24 cellular contexts compared by ENCODE assay signal in genomic region chr11:104093426-104094280, GRCh38. TPM values are rescaled to one million over a fixed set of nuclear protein-coding genes. Genes with fewer than 3 reads are reported as not detected.
DNase-seq lines count a peak whose midpoint lies in the region; ATAC-seq and TF ChIP-seq lines count a peak whose summit lies in the region.
"Had no signal": no experiment of that assay in that cellular context is flagged by ENCODE, and none has a peak within 500 bp of the region (broad histone marks: within the 10 kb centered on the region; RNA-seq: fewer than 3 reads in every experiment).

No MANE protein-coding gene starts in this region.

- peak overlapping the region; percentile 8; the same call in 1 of the 2 replicates for H2BK120ac ChIP-seq in IMR-90 (ENCODE audit: low read depth, low read length)

- no peaks in the 10 kb centered on the region for H3K79me1 ChIP-seq in IMR-90 (ENCODE audit: low read depth in 1 of 2, low read length in 2 of 2)

- ATAC-seq in IMR-90 (ENCODE audit: low read depth) (no peak), HG02970 (IDR thresholded peaks at IDR 0.05; ENCODE audit: low FRiP score, unreplicated experiment) (no peak), GM18867 (IDR thresholded peaks at IDR 0.05; ENCODE audit: unreplicated experiment) (no peak)
- ATAC-seq: A549 had no signal

- H3K27ac ChIP-seq in IMR-90 (ENCODE audit: insufficient read depth, low read length) (no peak overlapping the region), ovary (no peak overlapping the region)
- H3K27ac ChIP-seq: A549, KMS-11, RWPE1 had no signal

- no peak overlapping the region for H2AFZ ChIP-seq in IMR-90 (replicated peaks; ENCODE audit: low read length, poor library complexity)

- peak overlapping the region; percentile 68 for H4K5ac ChIP-seq in IMR-90 (ENCODE audit: low read depth, low read length)

- TF ChIP-seq EP300 in ovary (IDR thresholded peaks at IDR 0.05), result no peak

- CTCF ChIA-PET in IMR-90 (lab: Yijun Ruan, JAX), result interaction anchor here (0.6 to 1.3 kb wide), 3 partner anchors 11 to 99 kb away, joined by 3 to 5 read pairs (median 3); no protein-coding TSS in a partner anchor

- H3K18ac ChIP-seq in IMR-90 (ENCODE audit: low read depth, low read length), result peak overlapping the region; percentile 80

- H3K4me2 ChIP-seq in IMR-90 (ENCODE audit: low read depth, low read length), result no peak overlapping the region
- H3K4me2 ChIP-seq: A549, KMS-11 had no signal

- no peak overlapping the region for H3K56ac ChIP-seq in IMR-90 (ENCODE audit: extremely low read depth, insufficient read depth, low read length)

- H3K4me3 ChIP-seq in IMR-90 (ENCODE audit: insufficient read depth, low read depth, low read length), result no peak overlapping the region
- no peak overlapping the region for H3K4me3 ChIP-seq in adipocyte (ENCODE audit: low read length)
- H3K4me3 ChIP-seq in ovary, result no peak overlapping the region
- H3K4me3 ChIP-seq: A549, HAP-1 had no signal

- TF ChIP-seq RAD21 in IMR-90 (IDR thresholded peaks at IDR 0.05; ENCODE audit: low read length), result no peak

- H3K23ac ChIP-seq in IMR-90 (ENCODE audit: low read depth, low read length), result no peak overlapping the region

- H3K4me1 ChIP-seq in IMR-90 (ENCODE audit: control insufficient read depth, insufficient read depth, low read length) (peaks cover 11% of the 10 kb centered on the region), adipocyte (ENCODE audit: control insufficient read depth, insufficient read depth, low read length) (peaks cover 40% of the 10 kb centered on the region), ovary (ENCODE audit: insufficient read depth) (no peaks in the 10 kb centered on the region)
- H3K4me1 ChIP-seq: HAP-1 had no signal

- peak overlapping the region; percentile 55; the same call in 1 of the 2 replicates for H2BK20ac ChIP-seq in IMR-90 (ENCODE audit: low read depth, low read length)

- no peak for TF ChIP-seq CTCF in IMR-90 (conservative IDR thresholded peaks at IDR 0.05; ENCODE audit: low read depth, low read length)
- TF ChIP-seq CTCF in ovary (IDR thresholded peaks at IDR 0.05), result no peak

- 73 to 100% methylated on average over 1 to 3 of the region's 5 CpGs for WGBS in IMR-90 (ENCODE audit: extremely low coverage in 2 of 2, insufficient read length in 1 of 2), 2 experiments
- 92 to 96% (median 96%) methylated on average over 5 of the region's 5 CpGs for WGBS in ovary, 3 donors

- POLR2A ChIA-PET in IMR-90 (lab: Charles Lee; ENCODE audit: unreplicated experiment), result no interaction called here

- H2BK5ac ChIP-seq in IMR-90 (ENCODE audit: low read depth, low read length, poor library complexity, severe bottlenecking), result no peak overlapping the region

- peak overlapping the region; percentile 30; the same call in 1 of the 3 replicates for H2BK15ac ChIP-seq in IMR-90 (ENCODE audit: low read depth, low read length)

- H2AK9ac ChIP-seq in IMR-90 (replicated peaks; ENCODE audit: low read depth, low read length, poor library complexity), result no peak overlapping the region

- H3K36me3 ChIP-seq in IMR-90 (ENCODE audit: control insufficient read depth, insufficient read depth, low read length) (no peaks in the 10 kb centered on the region), adipocyte (ENCODE audit: control insufficient read depth, insufficient read depth, low read length, severe bottlenecking) (no peaks in the 10 kb centered on the region), ovary (no peaks in the 10 kb centered on the region)
- H3K36me3 ChIP-seq: HAP-1 had no signal

- H3K9ac ChIP-seq in IMR-90 (ENCODE audit: low read depth, low read length) (no peak overlapping the region), adipocyte (ENCODE audit: low read length) (no peak overlapping the region)
- H3K9ac ChIP-seq: KMS-11 had no signal

- peak overlapping the region in 1 of 2 experiments; percentile 37; a peak in 1 of 4 replicates for H4K8ac ChIP-seq in IMR-90 (ENCODE audit: low read depth in 2 of 2, low read length in 2 of 2)

- H3K9me3 ChIP-seq in IMR-90 (ENCODE audit: control insufficient read depth, insufficient read depth, low read length) (no peaks in the 10 kb centered on the region), adipocyte (ENCODE audit: control insufficient read depth, low read length) (no peaks in the 10 kb centered on the region), ovary (no peaks in the 10 kb centered on the region)
- H3K9me3 ChIP-seq: A549, HAP-1 had no signal

- no peaks in the 10 kb centered on the region for H4K20me1 ChIP-seq in IMR-90 (ENCODE audit: insufficient read depth, low read length)

- no TSS peak for BruUV-seq in IMR-90 (replicated peaks; lab: Mats Ljungman, UMichigan)

- peak overlapping the region; percentile 62; the same call in 1 of the 2 replicates for H3K14ac ChIP-seq in IMR-90 (replicated peaks; ENCODE audit: low read depth, low read length)

- TF ChIP-seq POLR2A in IMR-90 (IDR thresholded peaks at IDR 0.05; ENCODE audit: low read depth, low read length), result no peak
- TF ChIP-seq POLR2A in ovary (IDR thresholded peaks at IDR 0.05), result no peak

- H3K4ac ChIP-seq in IMR-90 (ENCODE audit: low read depth, low read length), result peak overlapping the region; percentile 40; the same call in 1 of the 2 replicates

- peak overlapping the region; percentile 52 for H2AK5ac ChIP-seq in IMR-90 (ENCODE audit: low read depth, low read length)

- peak overlapping the region; percentile 15 for H4K91ac ChIP-seq in IMR-90 (ENCODE audit: insufficient read depth, low read depth, low read length)

- dilution Hi-C loops in IMR-90 (cut with HindIII; ENCODE audit: low sequenced_read_pairs, unreplicated experiment), result no loop called here

- intact Hi-C loops in IMR-90 (cut with micrococcal nuclease) (no loop called here), ovary (cut with DNase I) (no loop called here)

- H3K9me1 ChIP-seq in IMR-90 (ENCODE audit: insufficient read depth, low read length), result no peaks in the 10 kb centered on the region

- DNase-seq in IMR-90, result peak; percentile 14
- peak; percentile 8 for DNase-seq in adipocyte (ENCODE audit: low read depth)
- DNase-seq in left kidney (ENCODE audit: low read depth, low spot score), result peak; percentile 5
- DNase-seq in ovary, result no peak
- no peak for DNase-seq in NCI-H748 treated with DMSO at 0.1 percent for 48 hours (lab: John Stamatoyannopoulos, UW)
- DNase-seq: C1 segment of cervical spinal cord; CD4-positive, alpha-beta memory T cell; COR-L47; GOT3; NCI-H1105; NCI-H1436 treated with DMSO at 0.1 percent for 48 hours; NCI-H187 treated with DMSO at 0.1 percent for 48 hours; NCI-H2171 treated with DMSO at 0.1 percent for 48 hours; NCI-H524 treated with DMSO at 0.1 percent for 48 hours; NCI-H82; NK-92 treated with Interleukin-12 subunit alpha and Interleukin-12 subunit beta, amount 100 ng/mL, for 24 hours; SHP77 had no signal

- in situ Hi-C loops in IMR-90 (cut with MboI; ENCODE audit: low sequenced_read_pairs), result no loop called here

- no peaks in the 10 kb centered on the region for H3K27me3 ChIP-seq in IMR-90 (ENCODE audit: control insufficient read depth, insufficient read depth, low read length)
- H3K27me3 ChIP-seq in adipocyte (replicated peaks; ENCODE audit: control insufficient read depth, insufficient read depth, low read length), result no peaks in the 10 kb centered on the region
- no peaks in the 10 kb centered on the region for H3K27me3 ChIP-seq in ovary

TF ChIP-seq in IMR-90, 13 proteins besides CTCF, POLR2A, EP300 and RAD21:
- TF ChIP-seq CEBPB (IDR thresholded peaks at IDR 0.05; ENCODE audit: low read depth, low read length) (peak; percentile 69), SMC3 (IDR thresholded peaks at IDR 0.05; ENCODE audit: low read depth, low read length) (no peak)

RNA-seq across cellular contexts. Expression of gene DDI1, which starts 57.2 kb away (rescaled TPM):
- total RNA-seq in IMR-90 (2012; rRNA removed), result not detected in 2 replicates
- not detected in 2 replicates for polyA plus RNA-seq in IMR-90 (2012; rRNA removed)
- not detected in 2 replicates for polyA plus RNA-seq in IMR-90 (2012; cell fraction: cytosol; rRNA removed)
- 0.02 TPM in 1 of 2 replicates, not detected in the other for polyA plus RNA-seq in IMR-90 (2012; cell fraction: nucleus; rRNA removed; ENCODE audit: low replicate concordance)
- not detected for total RNA-seq in ovary
- not detected for polyA plus RNA-seq in ovary
- total RNA-seq: CD4-positive, alpha-beta memory T cell; SK-MEL-5 had no signal
- polyA plus RNA-seq: A549; CD4-positive, alpha-beta memory T cell had no signal

Comparison
In these comparisons a context has a peak if more than half of its experiments do, and no peak if none do; other contexts are left out.
1. DNase-seq: peak in IMR-90 (single experiment), adipocyte (single experiment) and left kidney (single experiment); none in ovary (0 of 5) and NCI-H748 treated with DMSO at 0.1 percent for 48 hours (single experiment).